Comparison of ENCODE assay signal across 39 cellular contexts in genomic region chr7:108142180-108142579, GRCh38. TPM values are rescaled to one million over a fixed set of nuclear protein-coding genes. Genes with fewer than 3 reads are reported as not detected.
"Had no signal": no experiment of that assay in that cellular context is flagged by ENCODE, and none has a peak within 500 bp of the region (broad histone marks: within the 10 kb centered on the region; RNA-seq: fewer than 3 reads in every experiment).

No MANE protein-coding gene starts in this region.

- H3K4me3 ChIP-seq: ascending aorta, cardiac muscle cell had no signal

- H3K36me3 ChIP-seq: ascending aorta, cardiac muscle cell had no signal

- H3K9me3 Mint-ChIP-seq: activated CD4-positive, alpha-beta memory T cell treated with anti-CD3 and anti-CD28 coated beads, Interleukin-2, amount 10 ng/mL, durations not matched to agents 7 days and 5 days; activated naive CD4-positive, alpha-beta T cell treated with anti-CD3 and anti-CD28 coated beads, Interleukin-2, amount 50 U/mL, for 24 hours; activated T-cell treated with anti-CD3 and anti-CD28 coated beads, Interleukin-2, amount 50 U/mL, for 24 hours; central memory CD8-positive, alpha-beta T cell; T-helper 1 cell treated with Interleukin-12 subunit alpha and Interleukin-12 subunit beta and Interleukin-4 antibody, amounts not matched to agents 30 μg/mL and 1 μg/mL, for 36 hours; T-helper 2 cell treated with Interferon-gamma antibody and Interleukin-4, amounts not matched to agents 5 μg/mL and 100 μg/mL, for 36 hours had no signal

- H3K4me3 Mint-ChIP-seq: activated CD4-positive, alpha-beta memory T cell treated with anti-CD3 and anti-CD28 coated beads, Interleukin-2, amount 10 ng/mL, durations not matched to agents 7 days and 5 days; activated CD4-positive, alpha-beta T cell treated with anti-CD3 and anti-CD28 coated beads for 36 hours; activated CD4-positive, alpha-beta T cell treated with anti-CD3 and anti-CD28 coated beads, Interleukin-2, amount 10 ng/mL, durations not matched to agents 7 days and 5 days; activated CD8-positive, alpha-beta memory T cell treated with anti-CD3 and anti-CD28 coated beads, Interleukin-2, amount 10 ng/mL, durations not matched to agents 7 days and 5 days; activated CD8-positive, alpha-beta T cell treated with anti-CD3 and anti-CD28 coated beads, Interleukin-2, amount 10 ng/mL, durations not matched to agents 7 days and 5 days; activated naive CD4-positive, alpha-beta T cell treated with anti-CD3 and anti-CD28 coated beads, Interleukin-2, amount 10 ng/mL, durations not matched to agents 7 days and 5 days; activated naive CD4-positive, alpha-beta T cell treated with anti-CD3 and anti-CD28 coated beads, Interleukin-2, amount 50 U/mL, for 24 hours; activated naive CD8-positive, alpha-beta T cell; activated naive CD8-positive, alpha-beta T cell treated with anti-CD3 and anti-CD28 coated beads, Interleukin-2, amount 10 ng/mL, durations not matched to agents 7 days and 5 days; activated naive CD8-positive, alpha-beta T cell treated with anti-CD3 and anti-CD28 coated beads, Interleukin-2, amount 50 U/mL, for 24 hours; activated T-cell treated with anti-CD3 and anti-CD28 coated beads, Interleukin-2, amount 50 U/mL, for 24 hours; brain; central memory CD8-positive, alpha-beta T cell; T-helper 1 cell treated with Interleukin-12 subunit alpha and Interleukin-12 subunit beta and Interleukin-4 antibody, amounts not matched to agents 30 μg/mL and 1 μg/mL, for 36 hours; T-helper 2 cell treated with Interferon-gamma antibody and Interleukin-4, amounts not matched to agents 5 μg/mL and 100 μg/mL, for 36 hours; WTC11 had no signal

- DNase-seq: activated CD4-positive, alpha-beta memory T cell treated with anti-CD3 and anti-CD28 coated beads, Interleukin-2, amount 10 ng/mL, durations not matched to agents 7 days and 5 days; activated CD4-positive, alpha-beta T cell treated with anti-CD3 and anti-CD28 coated beads for 1 hour; activated CD4-positive, alpha-beta T cell treated with anti-CD3 and anti-CD28 coated beads for 36 hours; activated CD4-positive, alpha-beta T cell treated with anti-CD3 and anti-CD28 coated beads for 48 hours; activated CD4-positive, alpha-beta T cell treated with anti-CD3 and anti-CD28 coated beads, Interleukin-2, amount 10 ng/mL, durations not matched to agents 7 days and 5 days; activated CD4-positive, alpha-beta T cell treated with anti-CD3 and anti-CD28 coated beads, Interleukin-2, amount 50 U/mL, for 48 hours; activated CD4-positive, CD25-positive, alpha-beta regulatory T cell; activated CD8-positive, alpha-beta memory T cell treated with anti-CD3 and anti-CD28 coated beads for 24 hours; activated CD8-positive, alpha-beta memory T cell treated with anti-CD3 and anti-CD28 coated beads, Interleukin-2, amount 10 ng/mL, durations not matched to agents 7 days and 5 days; activated CD8-positive, alpha-beta memory T cell treated with anti-CD3 and anti-CD28 coated beads, Interleukin-2, amount 50 U/mL, for 48 hours; activated CD8-positive, alpha-beta T cell treated with anti-CD3 and anti-CD28 coated beads, Interleukin-2, amount 10 ng/mL, durations not matched to agents 7 days and 5 days; activated effector memory CD4-positive, alpha-beta T cell treated with Interleukin-2 at 50 U/mL for 16 hours; activated gamma-delta T cell; activated naive CD4-positive, alpha-beta T cell treated with anti-CD3 and anti-CD28 coated beads, Interleukin-2, amount 10 ng/mL, durations not matched to agents 7 days and 5 days; activated naive CD4-positive, alpha-beta T cell treated with Interleukin-2 at 50 U/mL for 16 hours; activated naive CD8-positive, alpha-beta T cell treated with anti-CD3 and anti-CD28 coated beads, Interleukin-2, amount 10 ng/mL, durations not matched to agents 7 days and 5 days; activated naive CD8-positive, alpha-beta T cell treated with anti-CD3 and anti-CD28 coated beads, Interleukin-2, amount 50 U/mL, for 24 hours; activated T-cell treated with anti-CD3 and anti-CD28 coated beads, Interleukin-2, amount 50 U/mL, for 24 hours; activated T-cell treated with anti-CD3 and anti-CD28 coated beads, Interleukin-2, amount 50 U/mL, for 48 hours; amygdala; anterior cingulate cortex; caudate nucleus; T-helper 1 cell; T-helper 2 cell; T-helper 9 cell had no signal

- H3K9me3 ChIP-seq: ascending aorta had no signal

- H3K36me3 Mint-ChIP-seq: activated CD8-positive, alpha-beta memory T cell treated with anti-CD3 and anti-CD28 coated beads, Interleukin-2, amount 10 ng/mL, durations not matched to agents 7 days and 5 days; activated naive CD4-positive, alpha-beta T cell treated with anti-CD3 and anti-CD28 coated beads, Interleukin-2, amount 10 ng/mL, durations not matched to agents 7 days and 5 days; activated naive CD4-positive, alpha-beta T cell treated with anti-CD3 and anti-CD28 coated beads, Interleukin-2, amount 50 U/mL, for 24 hours; activated naive CD8-positive, alpha-beta T cell; brain had no signal

- H3K4me1 ChIP-seq: ascending aorta had no signal

- H3K27me3 ChIP-seq: ascending aorta, cardiac muscle cell had no signal

- H3K27ac ChIP-seq: ascending aorta, cardiac muscle cell, VCaP had no signal

- ATAC-seq: activated CD4-positive, alpha-beta T cell treated with anti-CD3 and anti-CD28 coated beads for 36 hours; activated CD4-positive, CD25-positive, alpha-beta regulatory T cell treated with anti-CD3 and anti-CD28 coated beads, Interleukin-2, amount 50 U/mL, for 24 hours; activated CD8-positive, alpha-beta memory T cell treated with anti-CD3 and anti-CD28 coated beads, Interleukin-2, amount 10 ng/mL, durations not matched to agents 7 days and 5 days; activated CD8-positive, alpha-beta T cell treated with anti-CD3 and anti-CD28 coated beads, Interleukin-2, amount 10 ng/mL, durations not matched to agents 7 days and 5 days; activated naive CD8-positive, alpha-beta T cell treated with anti-CD3 and anti-CD28 coated beads, Interleukin-2, amount 50 U/mL, for 24 hours; WTC11 had no signal

- H3K27ac Mint-ChIP-seq: activated CD4-positive, alpha-beta memory T cell treated with anti-CD3 and anti-CD28 coated beads, Interleukin-2, amount 10 ng/mL, durations not matched to agents 7 days and 5 days; activated CD4-positive, alpha-beta T cell treated with anti-CD3 and anti-CD28 coated beads for 36 hours; activated CD4-positive, alpha-beta T cell treated with anti-CD3 and anti-CD28 coated beads, Interleukin-2, amount 10 ng/mL, durations not matched to agents 7 days and 5 days; activated CD8-positive, alpha-beta memory T cell treated with anti-CD3 and anti-CD28 coated beads, Interleukin-2, amount 10 ng/mL, durations not matched to agents 7 days and 5 days; activated CD8-positive, alpha-beta T cell treated with anti-CD3 and anti-CD28 coated beads, Interleukin-2, amount 10 ng/mL, durations not matched to agents 7 days and 5 days; activated naive CD4-positive, alpha-beta T cell treated with anti-CD3 and anti-CD28 coated beads, Interleukin-2, amount 10 ng/mL, durations not matched to agents 7 days and 5 days; activated naive CD4-positive, alpha-beta T cell treated with anti-CD3 and anti-CD28 coated beads, Interleukin-2, amount 50 U/mL, for 24 hours; activated naive CD8-positive, alpha-beta T cell; activated naive CD8-positive, alpha-beta T cell treated with anti-CD3 and anti-CD28 coated beads, Interleukin-2, amount 10 ng/mL, durations not matched to agents 7 days and 5 days; activated naive CD8-positive, alpha-beta T cell treated with anti-CD3 and anti-CD28 coated beads, Interleukin-2, amount 50 U/mL, for 24 hours; activated T-cell treated with anti-CD3 and anti-CD28 coated beads, Interleukin-2, amount 50 U/mL, for 24 hours; activated T-helper 2 cell treated with anti-CD3 and anti-CD28 coated beads, Interferon-gamma antibody, Interleukin-2, Interleukin-4, amounts not matched to agents 10 μg/mL and 5 μg/mL and 100 μg/mL, durations not matched to agents 14 hours and 24 hours and 36 hours; brain; T-helper 1 cell treated with Interleukin-12 subunit alpha and Interleukin-12 subunit beta and Interleukin-4 antibody, amounts not matched to agents 30 μg/mL and 1 μg/mL, for 36 hours; T-helper 2 cell treated with Interferon-gamma antibody and Interleukin-4, amounts not matched to agents 5 μg/mL and 100 μg/mL, for 36 hours; WTC11 had no signal

- H3K4me1 Mint-ChIP-seq: activated CD4-positive, alpha-beta memory T cell treated with anti-CD3 and anti-CD28 coated beads, Interleukin-2, amount 10 ng/mL, durations not matched to agents 7 days and 5 days; activated CD8-positive, alpha-beta memory T cell treated with anti-CD3 and anti-CD28 coated beads, Interleukin-2, amount 10 ng/mL, durations not matched to agents 7 days and 5 days; activated naive CD4-positive, alpha-beta T cell treated with anti-CD3 and anti-CD28 coated beads, Interleukin-2, amount 10 ng/mL, durations not matched to agents 7 days and 5 days; activated naive CD4-positive, alpha-beta T cell treated with anti-CD3 and anti-CD28 coated beads, Interleukin-2, amount 50 U/mL, for 24 hours; central memory CD8-positive, alpha-beta T cell; WTC11 had no signal

- H3K27me3 Mint-ChIP-seq: activated naive CD4-positive, alpha-beta T cell treated with anti-CD3 and anti-CD28 coated beads, Interleukin-2, amount 50 U/mL, for 24 hours; activated naive CD8-positive, alpha-beta T cell; activated naive CD8-positive, alpha-beta T cell treated with anti-CD3 and anti-CD28 coated beads, Interleukin-2, amount 10 ng/mL, durations not matched to agents 7 days and 5 days; brain had no signal

- FAIRE-seq: bronchial epithelial cell, TTC549 had no signal

RNA-seq across cellular contexts. Expression of gene LAMB4, which starts 12.0 kb away (rescaled TPM):
- total RNA-seq: activated CD4-positive, alpha-beta memory T cell treated with anti-CD3 and anti-CD28 coated beads, Interleukin-2, amount 10 ng/mL, durations not matched to agents 7 days and 5 days; activated CD4-positive, alpha-beta T cell treated with anti-CD3 and anti-CD28 coated beads for 36 hours; activated CD4-positive, alpha-beta T cell treated with anti-CD3 and anti-CD28 coated beads, Interleukin-2, amount 10 ng/mL, durations not matched to agents 7 days and 5 days; activated CD8-positive, alpha-beta memory T cell treated with anti-CD3 and anti-CD28 coated beads, Interleukin-2, amount 10 ng/mL, durations not matched to agents 7 days and 5 days; activated CD8-positive, alpha-beta T cell treated with anti-CD3 and anti-CD28 coated beads, Interleukin-2, amount 10 ng/mL, durations not matched to agents 7 days and 5 days; activated naive CD8-positive, alpha-beta T cell treated with anti-CD3 and anti-CD28 coated beads, Interleukin-2, amount 10 ng/mL, durations not matched to agents 7 days and 5 days; activated T-helper 2 cell treated with anti-CD3 and anti-CD28 coated beads, Interferon-gamma antibody, Interleukin-2, Interleukin-4, amounts not matched to agents 10 μg/mL and 5 μg/mL and 100 μg/mL, durations not matched to agents 14 hours and 24 hours and 36 hours; ascending aorta; cardiac muscle cell; WTC11 had no signal
- polyA plus RNA-seq: cardiac muscle cell had no signal
